Comparison of ENCODE assay signal across 20 cellular contexts in the genomic region with DNA sequence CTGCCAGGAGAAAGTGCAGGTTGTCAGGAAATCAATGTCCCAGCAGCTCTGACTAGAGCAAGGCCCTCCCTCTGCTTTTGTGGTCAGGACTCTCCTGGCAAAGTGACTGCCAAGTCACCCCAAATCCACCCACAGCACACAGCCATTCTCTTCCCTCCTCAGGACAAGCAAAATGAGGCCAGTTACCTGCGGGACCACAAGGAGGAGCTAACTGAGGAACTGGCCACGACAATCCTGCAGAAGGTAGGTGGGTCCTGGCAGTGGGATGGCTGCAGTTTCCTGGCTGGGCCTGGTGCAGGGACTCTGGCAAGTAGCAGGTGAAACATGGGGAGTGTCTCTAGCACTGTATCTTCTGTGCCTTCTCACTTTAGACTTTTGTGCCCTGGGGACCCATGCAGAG.
DNase-seq lines count a peak whose midpoint lies in the region; ATAC-seq and TF ChIP-seq lines count a peak whose summit lies in the region.
"Had no signal": no experiment of that assay in that cellular context is flagged by ENCODE, and none has a peak within 500 bp of the region (broad histone marks: within the 10 kb centered on the region; RNA-seq: fewer than 3 reads in every experiment).

No MANE protein-coding gene starts in this region.

- no peak overlapping the region for H3K56ac ChIP-seq in mesendoderm (ENCODE audit: low read length)

- H3K79me1 ChIP-seq in mesendoderm (ENCODE audit: low read length), result no peaks in the 10 kb centered on the region

- H4K8ac ChIP-seq in mesendoderm (ENCODE audit: low read depth, low read length), result no peak overlapping the region

- no peaks in the 10 kb centered on the region for H3K9me3 ChIP-seq in Loucy (ENCODE audit: insufficient read depth, low read depth, low read length)
- H3K9me3 ChIP-seq: BLaER1, Peyer's patch had no signal

- no peak overlapping the region for H4K5ac ChIP-seq in mesendoderm (ENCODE audit: low read length)

- H3K36me3 Mint-ChIP-seq in GM23338 (ENCODE audit: low read depth) (peaks cover under 1% of the 10 kb centered on the region; the same call in 1 of the 3 replicates), chondrocyte (ENCODE audit: low read depth) (no peaks in the 10 kb centered on the region)
- H3K36me3 Mint-ChIP-seq: CD4-positive, alpha-beta memory T cell had no signal

- H3K23ac ChIP-seq in mesendoderm (ENCODE audit: low read length), result no peak overlapping the region

- H3K79me2 ChIP-seq in GM23338 (replicated peaks; ENCODE audit: insufficient read depth) (no peaks in the 10 kb centered on the region), Loucy (ENCODE audit: insufficient read depth, low read length) (no peaks in the 10 kb centered on the region), mesendoderm (ENCODE audit: control insufficient read depth, insufficient read depth, low read length) (no peaks in the 10 kb centered on the region)

- WGBS in mesendoderm (ENCODE audit: extremely low coverage, insufficient coverage, low lambda C conversion rate), result no CpG with 5 or more reads among the region's 2 CpGs

- no peak overlapping the region for H2BK120ac ChIP-seq in mesendoderm (ENCODE audit: low read depth, low read length)

- no peak overlapping the region for H2BK5ac ChIP-seq in mesendoderm (ENCODE audit: low read length)

- H4K20me1 ChIP-seq in GM23338 (replicated peaks; ENCODE audit: insufficient read depth) (no peaks in the 10 kb centered on the region), Loucy (ENCODE audit: insufficient read depth, low read length, poor library complexity, severe bottlenecking) (no peaks in the 10 kb centered on the region)
- H4K20me1 ChIP-seq: BLaER1 had no signal

- no peak overlapping the region for H3K4me3 ChIP-seq in GM23338
- no peak overlapping the region for H3K4me3 ChIP-seq in Loucy (ENCODE audit: low read length, poor library complexity, severe bottlenecking)
- H3K4me3 ChIP-seq in epithelial cell of esophagus (ENCODE audit: low read length), result no peak overlapping the region
- H3K4me3 ChIP-seq in mesendoderm (ENCODE audit: low read length), result no peak overlapping the region
- H3K4me3 ChIP-seq: BLaER1, Peyer's patch had no signal

- DNase-seq in GM23338 (ENCODE audit: low spot score) (peak; percentile 72), epithelial cell of esophagus (ENCODE audit: low read depth) (no peak), mesendoderm (peak; percentile 70), NCI-H345 treated with DMSO at 0.1 percent for 48 hours (lab: John Stamatoyannopoulos, UW; ENCODE audit: unreplicated experiment) (no peak), D341Med (ENCODE audit: low spot score) (no peak), chondrocyte (ENCODE audit: low spot score) (no peak), HPDE6-E6E7 (ENCODE audit: extremely low spot score) (no peak)
- DNase-seq: CD4-positive, alpha-beta memory T cell; DMS79; NCI-H1048; NCI-H1436 treated with DMSO at 0.1 percent for 48 hours; NCI-H2029; NCI-H2171; NCI-H446 treated with DMSO at 0.1 percent for 48 hours; NCI-H69; NK-92 treated with Interleukin-12 subunit alpha and Interleukin-12 subunit beta, amount 100 ng/mL, for 24 hours; Peyer's patch; SW 1271 had no signal

- H3K9ac ChIP-seq in Loucy (ENCODE audit: low read depth, low read length, poor library complexity, severe bottlenecking) (no peak overlapping the region), mesendoderm (ENCODE audit: low read length) (no peak overlapping the region)
- H3K9ac ChIP-seq: BLaER1 had no signal

- ATAC-seq in GM23338, result peak; percentile 97

- H3K27me3 Mint-ChIP-seq in GM23338 (ENCODE audit: insufficient read depth, low read depth, poor library complexity) (no peaks in the 10 kb centered on the region), chondrocyte (ENCODE audit: low read depth) (peaks cover 14% of the 10 kb centered on the region)

- H2AFZ ChIP-seq in GM23338 (no peak overlapping the region), Loucy (ENCODE audit: low read length) (0 out of 2 replicates have a peak overlapping the region, but pooled peaks have one; percentile 6)

- H3K4ac ChIP-seq in mesendoderm (ENCODE audit: low read depth, low read length), result no peak overlapping the region

- H3K4me3 Mint-ChIP-seq in GM23338 (no peak overlapping the region), chondrocyte (ENCODE audit: unreplicated experiment) (no peak overlapping the region)
- H3K4me3 Mint-ChIP-seq: CD4-positive, alpha-beta memory T cell had no signal

- peak; percentile 51 to 73 for TF ChIP-seq CTCF in GM23338 (conservative IDR thresholded peaks at IDR 0.05; ENCODE audit: low read depth in 2 of 2)
- no peak; the same call in 1 of the 2 replicates for TF ChIP-seq CTCF in Loucy (conservative IDR thresholded peaks at IDR 0.05; ENCODE audit: low read length)
- peak; percentile 7 for TF ChIP-seq CTCF in epithelial cell of esophagus (IDR thresholded peaks at IDR 0.05; ENCODE audit: insufficient read depth, low read depth, low read length, missing control alignments)
- TF ChIP-seq CTCF in chondrocyte (IDR thresholded peaks at IDR 0.05), result no peak

- H3K27me3 ChIP-seq in GM23338 (ENCODE audit: insufficient read depth) (no peaks in the 10 kb centered on the region), Loucy (ENCODE audit: insufficient read depth, low read length, poor library complexity, severe bottlenecking) (no peaks in the 10 kb centered on the region), mesendoderm (ENCODE audit: insufficient read depth, low read length, poor library complexity) (no peaks in the 10 kb centered on the region)
- H3K27me3 ChIP-seq: BLaER1, Peyer's patch had no signal

- H3K27ac Mint-ChIP-seq in GM23338 (no peak overlapping the region), chondrocyte (ENCODE audit: unreplicated experiment) (no peak overlapping the region)
- H3K27ac Mint-ChIP-seq: CD4-positive, alpha-beta memory T cell had no signal

- no peaks in the 10 kb centered on the region; the same call in 1 of the 2 replicates for H3K4me1 ChIP-seq in GM23338 (ENCODE audit: insufficient read depth)
- no peaks in the 10 kb centered on the region for H3K4me1 ChIP-seq in Loucy (ENCODE audit: insufficient read depth, low read length, poor library complexity, severe bottlenecking)
- peaks cover 2% of the 10 kb centered on the region for H3K4me1 ChIP-seq in mesendoderm (ENCODE audit: control insufficient read depth, low read depth, low read length)
- H3K4me1 ChIP-seq: BLaER1 had no signal

- H3K36me3 ChIP-seq in GM23338 (ENCODE audit: insufficient read depth) (no peaks in the 10 kb centered on the region), Loucy (ENCODE audit: insufficient read depth, low read length) (no peaks in the 10 kb centered on the region), mesendoderm (ENCODE audit: control insufficient read depth, insufficient read depth, low read length) (no peaks in the 10 kb centered on the region)
- H3K36me3 ChIP-seq: BLaER1, Peyer's patch had no signal

- H3K27ac ChIP-seq in GM23338 (ENCODE audit: low read depth), result no peak overlapping the region
- no peak overlapping the region for H3K27ac ChIP-seq in mesendoderm (ENCODE audit: low read depth, low read length)
- H3K27ac ChIP-seq: BLaER1, Peyer's patch had no signal

- peaks cover 2% of the 10 kb centered on the region; the same call in 1 of the 3 replicates for H3K4me1 Mint-ChIP-seq in GM23338
- H3K4me1 Mint-ChIP-seq in chondrocyte (ENCODE audit: low read depth), result no peaks in the 10 kb centered on the region

- no peaks in the 10 kb centered on the region for H3F3A ChIP-seq in GM23338 (replicated peaks; ENCODE audit: low read depth)
- no peaks in the 10 kb centered on the region for H3F3A ChIP-seq in Loucy (ENCODE audit: low read depth)

- peaks cover 17% of the 10 kb centered on the region; the same call in 1 of the 2 replicates for H3K9me2 ChIP-seq in GM23338 (ENCODE audit: insufficient read depth)
- H3K9me2 ChIP-seq in Loucy (replicated peaks; ENCODE audit: low read depth, low read length), result no peaks in the 10 kb centered on the region

- no peak overlapping the region for H2AK5ac ChIP-seq in mesendoderm (ENCODE audit: low read length)

- H3K4me2 ChIP-seq in GM23338 (no peak overlapping the region), Loucy (ENCODE audit: low read depth, low read length, poor library complexity, severe bottlenecking) (no peak overlapping the region), mesendoderm (ENCODE audit: low read length) (no peak overlapping the region)
- H3K4me2 ChIP-seq: BLaER1 had no signal

- no peak overlapping the region for H3K18ac ChIP-seq in mesendoderm (ENCODE audit: low read length)

- H3K9me3 Mint-ChIP-seq in GM23338, result 0 out of 3 replicates have a peak, but pooled peaks cover under 1% of the 10 kb centered on the region
- H3K9me3 Mint-ChIP-seq in chondrocyte (ENCODE audit: low read depth), result no peaks in the 10 kb centered on the region

- no peak overlapping the region for H2BK15ac ChIP-seq in mesendoderm (replicated peaks; ENCODE audit: low read depth)

TF ChIP-seq in GM23338, 12 proteins besides CTCF, POLR2A, EP300 and RAD21 (continues in another document):
- TF ChIP-seq NANOG (IDR thresholded peaks at IDR 0.05; ENCODE audit: borderline replicate concordance), result no peak
- no peak for TF ChIP-seq ZNF114 (CRISPR knock-in tag; IDR thresholded peaks at IDR 0.05)
- TF ChIP-seq CREB1 (CRISPR knock-in tag; IDR thresholded peaks at IDR 0.05; ENCODE audit: low read depth), result no peak
- TF ChIP-seq EZH2phosphoT487 (IDR thresholded peaks at IDR 0.05; ENCODE audit: unreplicated experiment), result no peak
- TF ChIP-seq EZH2 (IDR thresholded peaks at IDR 0.05; ENCODE audit: low read depth, unreplicated experiment), result no peak
- no peak for TF ChIP-seq STAT1 (IDR thresholded peaks at IDR 0.05; ENCODE audit: unreplicated experiment)
- TF ChIP-seq ZNF331 (CRISPR knock-in tag; IDR thresholded peaks at IDR 0.05; ENCODE audit: low read depth), result no peak
- no peak for TF ChIP-seq POLR2AphosphoS5 (IDR thresholded peaks at IDR 0.05; ENCODE audit: low read depth)

Comparison
In these comparisons a context has a peak if more than half of its experiments do, and no peak if none do; other contexts are left out.
1. DNase-seq: peak in GM23338 (single experiment) and mesendoderm (single experiment); none in epithelial cell of esophagus (single experiment), NCI-H345 treated with DMSO at 0.1 percent for 48 hours (single experiment), D341Med (single experiment), chondrocyte (single experiment) and HPDE6-E6E7 (single experiment).
2. CTCF ChIP-seq: peak in GM23338 (2 of 2) and epithelial cell of esophagus (single experiment); none in Loucy (single experiment) and chondrocyte (single experiment).